In the genomic region with DNA sequence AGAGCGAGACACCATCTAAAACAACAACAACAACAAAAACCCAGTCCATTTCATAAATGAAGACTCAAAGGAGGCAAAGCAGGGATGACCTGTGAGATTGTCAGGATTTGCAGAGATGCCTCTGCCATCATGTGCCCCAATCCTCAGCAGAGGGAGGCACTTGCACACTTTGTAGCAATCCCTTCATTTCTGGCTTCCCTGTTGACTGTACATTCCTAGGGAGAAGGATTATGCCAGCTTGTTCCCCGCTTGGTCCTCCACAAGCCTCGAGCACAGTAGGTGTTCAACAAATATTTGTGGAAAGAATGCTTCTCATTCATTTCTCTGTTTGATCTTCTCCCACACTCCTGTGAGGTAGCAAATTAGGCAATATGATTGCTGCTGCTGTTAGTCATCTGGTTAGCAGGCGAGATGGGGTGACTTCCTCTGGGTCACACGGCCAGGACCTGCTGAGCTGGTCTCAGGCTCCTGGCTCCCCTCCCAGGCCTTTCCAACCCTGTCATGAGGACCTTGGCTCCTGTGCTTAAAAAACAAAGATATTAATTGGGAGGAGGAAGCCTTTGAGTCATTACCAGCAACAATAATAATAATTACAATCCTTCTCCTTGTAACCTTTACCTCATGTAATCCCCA, we compare ENCODE assay signal across 1 cellular context.
TF ChIP-seq lines count a peak whose summit lies in the region.

No MANE protein-coding gene starts in this region.

TF ChIP-seq in HepG2, 621 proteins besides CTCF, POLR2A, EP300 and RAD21 (continued from another document and continues in another):
- TF ChIP-seq ZKSCAN8 (CRISPR knock-in tag; IDR thresholded peaks at IDR 0.05; ENCODE audit: borderline replicate concordance): peak; percentile 89; the same call in 1 of the 2 replicates
- no peak for TF ChIP-seq ISX (CRISPR knock-in tag; conservative IDR thresholded peaks at IDR 0.05)
- TF ChIP-seq SCMH1 (CRISPR knock-in tag; IDR thresholded peaks at IDR 0.05; ENCODE audit: borderline replicate concordance): no peak
- TF ChIP-seq SRY (CRISPR knock-in tag; IDR thresholded peaks at IDR 0.05): no peak
- TF ChIP-seq, protein P1, sequence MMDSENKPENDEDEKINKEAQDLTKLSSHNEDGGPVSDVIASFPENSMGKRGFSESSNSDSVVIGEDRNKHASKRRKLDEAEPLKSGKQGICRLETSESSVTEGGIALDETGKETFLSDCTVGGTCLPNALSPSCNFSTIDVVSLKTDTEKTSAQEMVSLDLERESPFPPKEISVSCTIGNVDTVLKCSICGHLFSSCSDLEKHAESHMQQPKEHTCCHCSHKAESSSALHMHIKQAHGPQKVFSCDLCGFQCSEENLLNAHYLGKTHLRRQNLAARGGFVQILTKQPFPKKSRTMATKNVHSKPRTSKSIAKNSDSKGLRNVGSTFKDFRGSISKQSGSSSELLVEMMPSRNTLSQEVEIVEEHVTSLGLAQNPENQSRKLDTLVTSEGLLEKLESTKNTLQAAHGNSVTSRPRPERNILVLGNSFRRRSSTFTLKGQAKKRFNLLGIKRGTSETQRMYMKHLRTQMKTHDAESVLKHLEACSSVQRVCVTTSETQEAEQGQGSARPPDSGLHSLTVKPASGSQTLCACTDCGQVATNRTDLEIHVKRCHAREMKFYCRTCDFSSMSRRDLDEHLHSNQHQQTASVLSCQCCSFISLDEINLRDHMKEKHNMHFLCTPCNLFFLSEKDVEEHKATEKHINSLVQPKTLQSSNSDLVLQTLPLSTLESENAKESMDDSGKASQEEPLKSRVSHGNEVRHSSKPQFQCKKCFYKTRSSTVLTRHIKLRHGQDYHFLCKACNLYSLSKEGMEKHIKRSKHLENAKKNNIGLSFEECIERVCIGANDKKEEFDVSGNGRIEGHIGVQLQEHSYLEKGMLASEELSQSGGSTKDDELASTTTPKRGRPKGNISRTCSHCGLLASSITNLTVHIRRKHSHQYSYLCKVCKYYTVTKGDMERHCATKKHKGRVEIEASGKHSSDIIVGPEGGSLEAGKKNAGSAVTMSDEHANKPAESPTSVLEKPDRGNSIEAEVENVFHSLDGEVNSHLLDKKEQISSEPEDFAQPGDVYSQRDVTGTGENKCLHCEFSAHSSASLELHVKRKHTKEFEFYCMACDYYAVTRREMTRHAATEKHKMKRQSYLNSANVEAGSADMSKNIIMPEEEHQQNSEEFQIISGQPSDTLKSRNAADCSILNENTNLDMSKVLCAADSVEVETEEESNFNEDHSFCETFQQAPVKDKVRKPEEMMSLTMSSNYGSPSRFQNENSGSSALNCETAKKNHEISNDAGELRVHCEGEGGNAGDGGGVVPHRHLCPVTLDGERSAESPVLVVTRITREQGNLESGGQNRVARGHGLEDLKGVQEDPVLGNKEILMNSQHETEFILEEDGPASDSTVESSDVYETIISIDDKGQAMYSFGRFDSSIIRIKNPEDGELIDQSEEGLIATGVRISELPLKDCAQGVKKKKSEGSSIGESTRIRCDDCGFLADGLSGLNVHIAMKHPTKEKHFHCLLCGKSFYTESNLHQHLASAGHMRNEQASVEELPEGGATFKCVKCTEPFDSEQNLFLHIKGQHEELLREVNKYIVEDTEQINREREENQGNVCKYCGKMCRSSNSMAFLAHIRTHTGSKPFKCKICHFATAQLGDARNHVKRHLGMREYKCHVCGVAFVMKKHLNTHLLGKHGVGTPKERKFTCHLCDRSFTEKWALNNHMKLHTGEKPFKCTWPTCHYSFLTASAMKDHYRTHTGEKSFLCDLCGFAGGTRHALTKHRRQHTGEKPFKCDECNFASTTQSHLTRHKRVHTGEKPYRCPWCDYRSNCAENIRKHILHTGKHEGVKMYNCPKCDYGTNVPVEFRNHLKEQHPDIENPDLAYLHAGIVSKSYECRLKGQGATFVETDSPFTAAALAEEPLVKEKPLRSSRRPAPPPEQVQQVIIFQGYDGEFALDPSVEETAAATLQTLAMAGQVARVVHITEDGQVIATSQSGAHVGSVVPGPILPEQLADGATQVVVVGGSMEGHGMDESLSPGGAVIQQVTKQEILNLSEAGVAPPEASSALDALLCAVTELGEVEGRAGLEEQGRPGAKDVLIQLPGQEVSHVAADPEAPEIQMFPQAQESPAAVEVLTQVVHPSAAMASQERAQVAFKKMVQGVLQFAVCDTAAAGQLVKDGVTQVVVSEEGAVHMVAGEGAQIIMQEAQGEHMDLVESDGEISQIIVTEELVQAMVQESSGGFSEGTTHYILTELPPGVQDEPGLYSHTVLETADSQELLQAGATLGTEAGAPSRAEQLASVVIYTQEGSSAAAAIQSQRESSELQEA (CRISPR knock-in tag; IDR thresholded peaks at IDR 0.05; ENCODE audit: not compliant biosample characterization): no peak
- TF ChIP-seq DMAP1 (CRISPR knock-in tag; IDR thresholded peaks at IDR 0.05): no peak; the same call in 1 of the 2 replicates
- no peak; the same call in 1 of the 2 replicates for TF ChIP-seq ATF7 (IDR thresholded peaks at IDR 0.05)
- no peak for TF ChIP-seq ATF7 (CRISPR knock-in tag; IDR thresholded peaks at IDR 0.05)
- TF ChIP-seq SRSF9 (IDR thresholded peaks at IDR 0.05; ENCODE audit: borderline replicate concordance, insufficient read depth, low read depth, low read length, poor library complexity, severe bottlenecking): no peak
- no peak for TF ChIP-seq TSC22D2 (CRISPR knock-in tag; IDR thresholded peaks at IDR 0.05; ENCODE audit: borderline replicate concordance)
- no peak for TF ChIP-seq ZC3H13 (CRISPR knock-in tag; IDR thresholded peaks at IDR 0.05)
- no peak for TF ChIP-seq NFE2L1 (CRISPR knock-in tag; IDR thresholded peaks at IDR 0.05; ENCODE audit: borderline replicate concordance)
- TF ChIP-seq ISL2 (CRISPR knock-in tag; IDR thresholded peaks at IDR 0.05): peak; percentile 69; the same call in 1 of the 2 replicates
- TF ChIP-seq ZNF629 (CRISPR knock-in tag; conservative IDR thresholded peaks at IDR 0.05): no peak
- TF ChIP-seq HDAC6 (IDR thresholded peaks at IDR 0.05; ENCODE audit: low read depth, low read length): no peak
- no peak for TF ChIP-seq ZSCAN21 (CRISPR knock-in tag; IDR thresholded peaks at IDR 0.05; ENCODE audit: borderline replicate concordance)
- TF ChIP-seq ZNF367 (CRISPR knock-in tag; IDR thresholded peaks at IDR 0.05; ENCODE audit: borderline replicate concordance): no peak
- TF ChIP-seq ZNF615 (CRISPR knock-in tag; IDR thresholded peaks at IDR 0.05; ENCODE audit: borderline replicate concordance): no peak
- TF ChIP-seq, protein P2, sequence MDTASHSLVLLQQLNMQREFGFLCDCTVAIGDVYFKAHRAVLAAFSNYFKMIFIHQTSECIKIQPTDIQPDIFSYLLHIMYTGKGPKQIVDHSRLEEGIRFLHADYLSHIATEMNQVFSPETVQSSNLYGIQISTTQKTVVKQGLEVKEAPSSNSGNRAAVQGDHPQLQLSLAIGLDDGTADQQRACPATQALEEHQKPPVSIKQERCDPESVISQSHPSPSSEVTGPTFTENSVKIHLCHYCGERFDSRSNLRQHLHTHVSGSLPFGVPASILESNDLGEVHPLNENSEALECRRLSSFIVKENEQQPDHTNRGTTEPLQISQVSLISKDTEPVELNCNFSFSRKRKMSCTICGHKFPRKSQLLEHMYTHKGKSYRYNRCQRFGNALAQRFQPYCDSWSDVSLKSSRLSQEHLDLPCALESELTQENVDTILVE (CRISPR knock-in tag; IDR thresholded peaks at IDR 0.05): 0 out of 2 replicates have a peak, but pooled peaks have one; percentile 32
- TF ChIP-seq, protein P3, sequence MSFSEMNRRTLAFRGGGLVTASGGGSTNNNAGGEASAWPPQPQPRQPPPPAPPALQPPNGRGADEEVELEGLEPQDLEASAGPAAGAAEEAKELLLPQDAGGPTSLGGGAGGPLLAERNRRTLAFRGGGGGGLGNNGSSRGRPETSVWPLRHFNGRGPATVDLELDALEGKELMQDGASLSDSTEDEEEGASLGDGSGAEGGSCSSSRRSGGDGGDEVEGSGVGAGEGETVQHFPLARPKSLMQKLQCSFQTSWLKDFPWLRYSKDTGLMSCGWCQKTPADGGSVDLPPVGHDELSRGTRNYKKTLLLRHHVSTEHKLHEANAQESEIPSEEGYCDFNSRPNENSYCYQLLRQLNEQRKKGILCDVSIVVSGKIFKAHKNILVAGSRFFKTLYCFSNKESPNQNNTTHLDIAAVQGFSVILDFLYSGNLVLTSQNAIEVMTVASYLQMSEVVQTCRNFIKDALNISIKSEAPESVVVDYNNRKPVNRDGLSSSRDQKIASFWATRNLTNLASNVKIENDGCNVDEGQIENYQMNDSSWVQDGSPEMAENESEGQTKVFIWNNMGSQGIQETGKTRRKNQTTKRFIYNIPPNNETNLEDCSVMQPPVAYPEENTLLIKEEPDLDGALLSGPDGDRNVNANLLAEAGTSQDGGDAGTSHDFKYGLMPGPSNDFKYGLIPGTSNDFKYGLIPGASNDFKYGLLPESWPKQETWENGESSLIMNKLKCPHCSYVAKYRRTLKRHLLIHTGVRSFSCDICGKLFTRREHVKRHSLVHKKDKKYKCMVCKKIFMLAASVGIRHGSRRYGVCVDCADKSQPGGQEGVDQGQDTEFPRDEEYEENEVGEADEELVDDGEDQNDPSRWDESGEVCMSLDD (CRISPR knock-in tag; IDR thresholded peaks at IDR 0.05; ENCODE audit: borderline replicate concordance): peak; percentile 62; the same call in 1 of the 2 replicates
- TF ChIP-seq FIP1L1 (IDR thresholded peaks at IDR 0.05; ENCODE audit: borderline replicate concordance, insufficient read depth, low read depth, low read length): no peak
- TF ChIP-seq ZNF674 (CRISPR knock-in tag; IDR thresholded peaks at IDR 0.05; ENCODE audit: low read depth): no peak
- TF ChIP-seq SALL2 (CRISPR knock-in tag; IDR thresholded peaks at IDR 0.05): 0 out of 2 replicates have a peak, but pooled peaks have one; percentile 31
- TF ChIP-seq, protein P4, sequence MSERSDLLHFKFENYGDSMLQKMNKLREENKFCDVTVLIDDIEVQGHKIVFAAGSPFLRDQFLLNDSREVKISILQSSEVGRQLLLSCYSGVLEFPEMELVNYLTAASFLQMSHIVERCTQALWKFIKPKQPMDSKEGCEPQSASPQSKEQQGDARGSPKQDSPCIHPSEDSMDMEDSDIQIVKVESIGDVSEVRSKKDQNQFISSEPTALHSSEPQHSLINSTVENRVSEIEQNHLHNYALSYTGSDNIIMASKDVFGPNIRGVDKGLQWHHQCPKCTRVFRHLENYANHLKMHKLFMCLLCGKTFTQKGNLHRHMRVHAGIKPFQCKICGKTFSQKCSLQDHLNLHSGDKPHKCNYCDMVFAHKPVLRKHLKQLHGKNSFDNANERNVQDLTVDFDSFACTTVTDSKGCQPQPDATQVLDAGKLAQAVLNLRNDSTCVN (CRISPR knock-in tag; IDR thresholded peaks at IDR 0.05; ENCODE audit: borderline replicate concordance): no peak
- 0 out of 2 replicates have a peak, but pooled peaks have one; percentile 60 for TF ChIP-seq ZNF335 (CRISPR knock-in tag; IDR thresholded peaks at IDR 0.05)
- TF ChIP-seq, protein P5, sequence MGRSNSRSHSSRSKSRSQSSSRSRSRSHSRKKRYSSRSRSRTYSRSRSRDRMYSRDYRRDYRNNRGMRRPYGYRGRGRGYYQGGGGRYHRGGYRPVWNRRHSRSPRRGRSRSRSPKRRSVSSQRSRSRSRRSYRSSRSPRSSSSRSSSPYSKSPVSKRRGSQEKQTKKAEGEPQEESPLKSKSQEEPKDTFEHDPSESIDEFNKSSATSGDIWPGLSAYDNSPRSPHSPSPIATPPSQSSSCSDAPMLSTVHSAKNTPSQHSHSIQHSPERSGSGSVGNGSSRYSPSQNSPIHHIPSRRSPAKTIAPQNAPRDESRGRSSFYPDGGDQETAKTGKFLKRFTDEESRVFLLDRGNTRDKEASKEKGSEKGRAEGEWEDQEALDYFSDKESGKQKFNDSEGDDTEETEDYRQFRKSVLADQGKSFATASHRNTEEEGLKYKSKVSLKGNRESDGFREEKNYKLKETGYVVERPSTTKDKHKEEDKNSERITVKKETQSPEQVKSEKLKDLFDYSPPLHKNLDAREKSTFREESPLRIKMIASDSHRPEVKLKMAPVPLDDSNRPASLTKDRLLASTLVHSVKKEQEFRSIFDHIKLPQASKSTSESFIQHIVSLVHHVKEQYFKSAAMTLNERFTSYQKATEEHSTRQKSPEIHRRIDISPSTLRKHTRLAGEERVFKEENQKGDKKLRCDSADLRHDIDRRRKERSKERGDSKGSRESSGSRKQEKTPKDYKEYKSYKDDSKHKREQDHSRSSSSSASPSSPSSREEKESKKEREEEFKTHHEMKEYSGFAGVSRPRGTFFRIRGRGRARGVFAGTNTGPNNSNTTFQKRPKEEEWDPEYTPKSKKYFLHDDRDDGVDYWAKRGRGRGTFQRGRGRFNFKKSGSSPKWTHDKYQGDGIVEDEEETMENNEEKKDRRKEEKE (IDR thresholded peaks at IDR 0.05): no peak
- TF ChIP-seq ZNF781 (CRISPR knock-in tag; IDR thresholded peaks at IDR 0.05; ENCODE audit: borderline replicate concordance, not compliant biosample characterization): no peak
- TF ChIP-seq SIN3B (IDR thresholded peaks at IDR 0.05; ENCODE audit: low read length): no peak
- no peak for TF ChIP-seq ZSCAN22 (CRISPR knock-in tag; IDR thresholded peaks at IDR 0.05)
- TF ChIP-seq ZMYM3 (CRISPR knock-in tag; IDR thresholded peaks at IDR 0.05): peak; percentile 72
- peak; percentile 75; the same call in 1 of the 2 replicates for TF ChIP-seq ZSCAN9 (CRISPR knock-in tag; IDR thresholded peaks at IDR 0.05; ENCODE audit: borderline replicate concordance)
- TF ChIP-seq ZEB1 (IDR thresholded peaks at IDR 0.05; ENCODE audit: insufficient replicate concordance, low read depth): no peak
- no peak for TF ChIP-seq ZNF451 (CRISPR knock-in tag; IDR thresholded peaks at IDR 0.05)
- TF ChIP-seq MEIS2 (CRISPR knock-in tag; IDR thresholded peaks at IDR 0.05): no peak
- TF ChIP-seq, protein P6, sequence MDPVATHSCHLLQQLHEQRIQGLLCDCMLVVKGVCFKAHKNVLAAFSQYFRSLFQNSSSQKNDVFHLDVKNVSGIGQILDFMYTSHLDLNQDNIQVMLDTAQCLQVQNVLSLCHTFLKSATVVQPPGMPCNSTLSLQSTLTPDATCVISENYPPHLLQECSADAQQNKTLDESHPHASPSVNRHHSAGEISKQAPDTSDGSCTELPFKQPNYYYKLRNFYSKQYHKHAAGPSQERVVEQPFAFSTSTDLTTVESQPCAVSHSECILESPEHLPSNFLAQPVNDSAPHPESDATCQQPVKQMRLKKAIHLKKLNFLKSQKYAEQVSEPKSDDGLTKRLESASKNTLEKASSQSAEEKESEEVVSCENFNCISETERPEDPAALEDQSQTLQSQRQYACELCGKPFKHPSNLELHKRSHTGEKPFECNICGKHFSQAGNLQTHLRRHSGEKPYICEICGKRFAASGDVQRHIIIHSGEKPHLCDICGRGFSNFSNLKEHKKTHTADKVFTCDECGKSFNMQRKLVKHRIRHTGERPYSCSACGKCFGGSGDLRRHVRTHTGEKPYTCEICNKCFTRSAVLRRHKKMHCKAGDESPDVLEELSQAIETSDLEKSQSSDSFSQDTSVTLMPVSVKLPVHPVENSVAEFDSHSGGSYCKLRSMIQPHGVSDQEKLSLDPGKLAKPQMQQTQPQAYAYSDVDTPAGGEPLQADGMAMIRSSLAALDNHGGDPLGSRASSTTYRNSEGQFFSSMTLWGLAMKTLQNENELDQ (CRISPR knock-in tag; IDR thresholded peaks at IDR 0.05; ENCODE audit: borderline replicate concordance): no peak
- TF ChIP-seq CCAR2 (optimal IDR thresholded peaks at IDR 0.05; ENCODE audit: low read depth, low read length): peak; percentile 67
- no peak for TF ChIP-seq ZNF260 (CRISPR knock-in tag; IDR thresholded peaks at IDR 0.05; ENCODE audit: borderline replicate concordance, low read depth)
- TF ChIP-seq IRX3 (CRISPR knock-in tag; IDR thresholded peaks at IDR 0.05; ENCODE audit: borderline replicate concordance, low read depth): no peak
- TF ChIP-seq ZNF552 (CRISPR knock-in tag; IDR thresholded peaks at IDR 0.05; ENCODE audit: borderline replicate concordance): no peak
- no peak for TF ChIP-seq ZNF761 (CRISPR knock-in tag; conservative IDR thresholded peaks at IDR 0.05)
- 0 out of 2 replicates have a peak, but pooled peaks have one; percentile 64 for TF ChIP-seq ZNF124 (CRISPR knock-in tag; IDR thresholded peaks at IDR 0.05)
- no peak for TF ChIP-seq ZNF720 (CRISPR knock-in tag; IDR thresholded peaks at IDR 0.05)
